In the genomic region with DNA sequence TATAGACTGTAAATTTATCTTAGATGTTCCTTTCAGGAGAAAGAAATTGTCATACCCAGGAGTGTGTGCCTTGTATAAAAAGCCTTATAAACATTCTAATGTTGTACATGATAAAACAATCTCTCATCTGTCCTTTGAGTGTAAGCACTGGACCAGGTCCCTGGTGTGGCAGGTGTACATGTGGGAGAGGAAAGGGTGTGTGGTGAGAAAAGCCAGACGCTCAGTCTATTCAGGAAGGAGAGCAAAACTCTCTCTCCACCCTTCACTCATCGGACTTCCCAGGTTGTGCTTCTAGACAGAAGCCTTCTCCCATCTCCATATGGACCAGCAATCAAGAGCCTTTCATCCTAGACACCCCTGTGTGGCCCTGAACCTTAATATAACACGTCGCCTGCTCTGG, we compare ENCODE assay signal across 29 cellular contexts.
"Had no signal": no experiment of that assay in that cellular context is flagged by ENCODE, and none has a peak within 500 bp of the region (broad histone marks: within the 10 kb centered on the region; RNA-seq: fewer than 3 reads in every experiment).

No MANE protein-coding gene starts in this region.

- H3K4me1 Mint-ChIP-seq: activated naive CD8-positive, alpha-beta T cell treated with anti-CD3 and anti-CD28 coated beads, Interleukin-2, amount 10 ng/mL, durations not matched to agents 7 days and 5 days had no signal

- H3K27ac ChIP-seq: WERI-Rb-1 had no signal

- ATAC-seq: activated CD8-positive, alpha-beta memory T cell treated with anti-CD3 and anti-CD28 coated beads, Interleukin-2, amount 10 ng/mL, durations not matched to agents 7 days and 5 days; Panc1; SK-N-SH treated with all-trans-retinoic acid at 6 μM for 48 hours had no signal

- H3K9me3 Mint-ChIP-seq: activated CD4-positive, alpha-beta memory T cell treated with anti-CD3 and anti-CD28 coated beads, Interleukin-2, amount 10 ng/mL, durations not matched to agents 7 days and 5 days; activated naive CD4-positive, alpha-beta T cell treated with anti-CD3 and anti-CD28 coated beads, Interleukin-2, amount 50 U/mL, for 24 hours; activated naive CD8-positive, alpha-beta T cell treated with anti-CD3 and anti-CD28 coated beads, Interleukin-2, amount 10 ng/mL, durations not matched to agents 7 days and 5 days had no signal

- H3K36me3 Mint-ChIP-seq: activated CD8-positive, alpha-beta memory T cell treated with anti-CD3 and anti-CD28 coated beads, Interleukin-2, amount 10 ng/mL, durations not matched to agents 7 days and 5 days; activated naive CD4-positive, alpha-beta T cell treated with anti-CD3 and anti-CD28 coated beads, Interleukin-2, amount 50 U/mL, for 24 hours; activated naive CD8-positive, alpha-beta T cell treated with anti-CD3 and anti-CD28 coated beads, Interleukin-2, amount 10 ng/mL, durations not matched to agents 7 days and 5 days had no signal

- DNase-seq: activated CD4-positive, alpha-beta memory T cell treated with anti-CD3 and anti-CD28 coated beads, Interleukin-2, amount 10 ng/mL, durations not matched to agents 7 days and 5 days; activated CD4-positive, alpha-beta T cell treated with anti-CD3 and anti-CD28 coated beads for 1 hour; activated CD4-positive, alpha-beta T cell treated with anti-CD3 and anti-CD28 coated beads for 48 hours; activated CD4-positive, CD25-positive, alpha-beta regulatory T cell; activated CD8-positive, alpha-beta memory T cell treated with anti-CD3 and anti-CD28 coated beads for 24 hours; activated CD8-positive, alpha-beta memory T cell treated with anti-CD3 and anti-CD28 coated beads, Interleukin-2, amount 10 ng/mL, durations not matched to agents 7 days and 5 days; activated CD8-positive, alpha-beta memory T cell treated with anti-CD3 and anti-CD28 coated beads, Interleukin-2, amount 50 U/mL, for 48 hours; activated effector memory CD4-positive, alpha-beta T cell treated with Interleukin-2 at 50 U/mL for 16 hours; activated naive CD4-positive, alpha-beta T cell; activated naive CD8-positive, alpha-beta T cell treated with anti-CD3 and anti-CD28 coated beads, Interleukin-2, amount 10 ng/mL, durations not matched to agents 7 days and 5 days; activated T-cell treated with anti-CD3 and anti-CD28 coated beads, Interleukin-2, amount 50 U/mL, for 48 hours; amygdala; caudate nucleus; Karpas-422; KBM-7; NCI-H1105; NCI-H1417 treated with DMSO at 0.1 percent for 48 hours; NCI-H1694; NCI-H2029; NCI-H345; NCI-H524 treated with DMSO at 0.1 percent for 48 hours; SIG-M5; SW 1271; T1000; WERI-Rb-1 had no signal

- H3K27me3 ChIP-seq: ascending aorta had no signal

- H3K27ac Mint-ChIP-seq: activated CD4-positive, alpha-beta memory T cell treated with anti-CD3 and anti-CD28 coated beads, Interleukin-2, amount 10 ng/mL, durations not matched to agents 7 days and 5 days; activated CD8-positive, alpha-beta memory T cell treated with anti-CD3 and anti-CD28 coated beads, Interleukin-2, amount 10 ng/mL, durations not matched to agents 7 days and 5 days; activated naive CD4-positive, alpha-beta T cell treated with anti-CD3 and anti-CD28 coated beads, Interleukin-2, amount 50 U/mL, for 24 hours; activated naive CD8-positive, alpha-beta T cell treated with anti-CD3 and anti-CD28 coated beads, Interleukin-2, amount 10 ng/mL, durations not matched to agents 7 days and 5 days had no signal

- H3K36me3 ChIP-seq: ascending aorta, WERI-Rb-1 had no signal

- H3K9me3 ChIP-seq: ascending aorta had no signal

- H3K4me3 ChIP-seq: ascending aorta had no signal

- H3K27me3 Mint-ChIP-seq: activated naive CD4-positive, alpha-beta T cell treated with anti-CD3 and anti-CD28 coated beads, Interleukin-2, amount 50 U/mL, for 24 hours had no signal

- H3K4me3 Mint-ChIP-seq: activated CD4-positive, alpha-beta memory T cell treated with anti-CD3 and anti-CD28 coated beads, Interleukin-2, amount 10 ng/mL, durations not matched to agents 7 days and 5 days; activated CD8-positive, alpha-beta memory T cell treated with anti-CD3 and anti-CD28 coated beads, Interleukin-2, amount 10 ng/mL, durations not matched to agents 7 days and 5 days; activated naive CD4-positive, alpha-beta T cell treated with anti-CD3 and anti-CD28 coated beads, Interleukin-2, amount 50 U/mL, for 24 hours; activated naive CD8-positive, alpha-beta T cell treated with anti-CD3 and anti-CD28 coated beads, Interleukin-2, amount 10 ng/mL, durations not matched to agents 7 days and 5 days had no signal
